Comparison of ENCODE assay signal across 8 cellular contexts in the genomic region with DNA sequence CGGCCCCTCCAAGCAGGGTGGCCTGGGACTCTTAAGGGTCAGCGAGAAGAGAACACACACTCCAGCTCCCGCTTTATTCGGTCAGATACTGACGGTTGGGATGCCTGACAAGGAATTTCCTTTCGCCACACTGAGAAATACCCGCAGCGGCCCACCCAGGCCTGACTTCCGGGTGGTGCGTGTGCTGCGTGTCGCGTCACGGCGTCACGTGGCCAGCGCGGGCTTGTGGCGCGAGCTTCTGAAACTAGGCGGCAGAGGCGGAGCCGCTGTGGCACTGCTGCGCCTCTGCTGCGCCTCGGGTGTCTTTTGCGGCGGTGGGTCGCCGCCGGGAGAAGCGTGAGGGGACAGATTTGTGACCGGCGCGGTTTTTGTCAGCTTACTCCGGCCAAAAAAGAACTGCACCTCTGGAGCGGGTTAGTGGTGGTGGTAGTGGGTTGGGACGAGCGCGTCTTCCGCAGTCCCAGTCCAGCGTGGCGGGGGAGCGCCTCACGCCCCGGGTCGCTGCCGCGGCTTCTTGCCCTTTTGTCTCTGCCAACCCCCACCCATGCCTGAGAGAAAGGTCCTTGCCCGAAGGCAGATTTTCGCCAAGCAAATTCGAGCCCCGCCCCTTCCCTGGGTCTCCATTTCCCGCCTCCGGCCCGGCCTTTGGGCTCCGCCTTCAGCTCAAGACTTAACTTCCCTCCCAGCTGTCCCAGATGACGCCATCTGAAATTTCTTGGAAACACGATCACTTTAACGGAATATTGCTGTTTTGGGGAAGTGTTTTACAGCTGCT. TPM values are rescaled to one million over a fixed set of nuclear protein-coding genes. Genes with fewer than 3 reads are reported as not detected.
DNase-seq lines count a peak whose midpoint lies in the region; ATAC-seq and TF ChIP-seq lines count a peak whose summit lies in the region.

A gene with protein sequence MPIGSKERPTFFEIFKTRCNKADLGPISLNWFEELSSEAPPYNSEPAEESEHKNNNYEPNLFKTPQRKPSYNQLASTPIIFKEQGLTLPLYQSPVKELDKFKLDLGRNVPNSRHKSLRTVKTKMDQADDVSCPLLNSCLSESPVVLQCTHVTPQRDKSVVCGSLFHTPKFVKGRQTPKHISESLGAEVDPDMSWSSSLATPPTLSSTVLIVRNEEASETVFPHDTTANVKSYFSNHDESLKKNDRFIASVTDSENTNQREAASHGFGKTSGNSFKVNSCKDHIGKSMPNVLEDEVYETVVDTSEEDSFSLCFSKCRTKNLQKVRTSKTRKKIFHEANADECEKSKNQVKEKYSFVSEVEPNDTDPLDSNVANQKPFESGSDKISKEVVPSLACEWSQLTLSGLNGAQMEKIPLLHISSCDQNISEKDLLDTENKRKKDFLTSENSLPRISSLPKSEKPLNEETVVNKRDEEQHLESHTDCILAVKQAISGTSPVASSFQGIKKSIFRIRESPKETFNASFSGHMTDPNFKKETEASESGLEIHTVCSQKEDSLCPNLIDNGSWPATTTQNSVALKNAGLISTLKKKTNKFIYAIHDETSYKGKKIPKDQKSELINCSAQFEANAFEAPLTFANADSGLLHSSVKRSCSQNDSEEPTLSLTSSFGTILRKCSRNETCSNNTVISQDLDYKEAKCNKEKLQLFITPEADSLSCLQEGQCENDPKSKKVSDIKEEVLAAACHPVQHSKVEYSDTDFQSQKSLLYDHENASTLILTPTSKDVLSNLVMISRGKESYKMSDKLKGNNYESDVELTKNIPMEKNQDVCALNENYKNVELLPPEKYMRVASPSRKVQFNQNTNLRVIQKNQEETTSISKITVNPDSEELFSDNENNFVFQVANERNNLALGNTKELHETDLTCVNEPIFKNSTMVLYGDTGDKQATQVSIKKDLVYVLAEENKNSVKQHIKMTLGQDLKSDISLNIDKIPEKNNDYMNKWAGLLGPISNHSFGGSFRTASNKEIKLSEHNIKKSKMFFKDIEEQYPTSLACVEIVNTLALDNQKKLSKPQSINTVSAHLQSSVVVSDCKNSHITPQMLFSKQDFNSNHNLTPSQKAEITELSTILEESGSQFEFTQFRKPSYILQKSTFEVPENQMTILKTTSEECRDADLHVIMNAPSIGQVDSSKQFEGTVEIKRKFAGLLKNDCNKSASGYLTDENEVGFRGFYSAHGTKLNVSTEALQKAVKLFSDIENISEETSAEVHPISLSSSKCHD (N-terminal part only) (plus strand): TSS at position 254 of the 775 bp plus-strand sequence. CDS start 953 bp downstream, outside the sequence.
A gene with protein sequence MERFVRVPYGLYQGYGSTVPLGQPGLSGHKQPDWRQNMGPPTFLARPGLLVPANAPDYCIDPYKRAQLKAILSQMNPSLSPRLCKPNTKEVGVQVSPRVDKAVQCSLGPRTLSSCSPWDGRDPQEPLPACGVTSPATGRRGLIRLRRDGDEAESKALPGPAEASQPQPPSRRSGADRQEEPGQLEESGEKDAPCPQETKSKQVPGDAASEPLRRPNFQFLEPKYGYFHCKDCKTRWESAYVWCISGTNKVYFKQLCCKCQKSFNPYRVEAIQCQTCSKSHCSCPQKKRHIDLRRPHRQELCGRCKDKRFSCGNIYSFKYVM (minus strand): TSS at position 109 of the 775 bp plus-strand sequence. CDS start 3,438 bp downstream, outside the sequence.

- peak within 1 kb of the TSS; percentile 91 for H3K4me2 ChIP-seq in DND-41 (ENCODE audit: insufficient read depth, low read length)

- peaks cover 49% of the 10 kb centered on the region for H3K36me3 Mint-ChIP-seq in activated T-helper 17 cell treated with anti-CD3 and anti-CD28 coated beads, Interleukin-2, amount 50 U/mL, for 72 hours (ENCODE audit: low read depth)
- H3K36me3 Mint-ChIP-seq in natural killer cell: no peaks in the 10 kb centered on the region
- peaks cover 3 to 4% of the 10 kb centered on the region in 2 donors for H3K36me3 Mint-ChIP-seq in stimulated activated naive B cell treated with anti-CD40 and anti-IgM and Interleukin-4, amounts not matched to agents 10 μg/mL and 1 μg/mL and 100 μg/mL, for 72 hours

- no peaks in the 10 kb centered on the region for H4K20me1 ChIP-seq in DND-41 (ENCODE audit: insufficient read depth, low read length)

- DNase-seq in DND-41 (peak; percentile 91), RPMI7951 (ENCODE audit: low read depth) (peak; percentile 88), fibroblast of mammary gland (ENCODE audit: low read depth) (peak; percentile 87), natural killer cell (peak; percentile 87)
- DNase-seq in Jurkat, Clone E6-1 (ENCODE audit: low read depth, low spot score): peak; percentile 84
- peak; percentile 88 for DNase-seq in stimulated activated naive B cell treated with anti-CD40 and anti-IgM and Interleukin-4, amounts not matched to agents 10 μg/mL and 1 μg/mL and 100 μg/mL, for 72 hours

- H3K4me3 ChIP-seq in DND-41 (ENCODE audit: low read depth in 1 of 2, low read length in 2 of 2): peak within 1 kb of the TSS; percentile 81 to 85
- peak within 1 kb of the TSS; percentile 72 for H3K4me3 ChIP-seq in Jurkat, Clone E6-1 (ENCODE audit: low read length)
- H3K4me3 ChIP-seq in fibroblast of mammary gland (ENCODE audit: control insufficient read depth, low read depth, low read length): peak within 1 kb of the TSS; percentile 89

- TF ChIP-seq CTCF in DND-41 (IDR thresholded peaks at IDR 0.05; ENCODE audit: borderline replicate concordance, extremely low read depth, low read length, poor library complexity, severe bottlenecking): no peak
- TF ChIP-seq CTCF in fibroblast of mammary gland (conservative IDR thresholded peaks at IDR 0.05; ENCODE audit: control insufficient read depth, insufficient read depth, low read depth, low read length): no peak
- TF ChIP-seq CTCF in natural killer cell (IDR thresholded peaks at IDR 0.05): no peak

- H3K9ac ChIP-seq in DND-41 (ENCODE audit: low read depth, low read length): peak within 1 kb of the TSS; percentile 100

- peaks cover 49% of the 10 kb centered on the region for H3K79me2 ChIP-seq in DND-41 (ENCODE audit: insufficient read depth, low read length)

- no peaks in the 10 kb centered on the region for H3K9me3 Mint-ChIP-seq in activated T-helper 17 cell treated with anti-CD3 and anti-CD28 coated beads, Interleukin-2, amount 50 U/mL, for 72 hours
- H3K9me3 Mint-ChIP-seq in natural killer cell: no peaks in the 10 kb centered on the region
- no peaks in the 10 kb centered on the region for H3K9me3 Mint-ChIP-seq in stimulated activated naive B cell treated with anti-CD40 and anti-IgM and Interleukin-4, amounts not matched to agents 10 μg/mL and 1 μg/mL and 100 μg/mL, for 72 hours

- H3K27ac Mint-ChIP-seq in activated T-helper 17 cell treated with anti-CD3 and anti-CD28 coated beads, Interleukin-2, amount 50 U/mL, for 72 hours: peak within 1 kb of the TSS; percentile 98
- peak within 1 kb of the TSS; percentile 98 to 100 for H3K27ac Mint-ChIP-seq in natural killer cell
- H3K27ac Mint-ChIP-seq in stimulated activated naive B cell treated with anti-CD40 and anti-IgM and Interleukin-4, amounts not matched to agents 10 μg/mL and 1 μg/mL and 100 μg/mL, for 72 hours: peak within 1 kb of the TSS; percentile 100

- H3K36me3 ChIP-seq in DND-41 (ENCODE audit: insufficient read depth, low read length): peaks cover 22% of the 10 kb centered on the region

- H3K9me3 ChIP-seq in DND-41 (ENCODE audit: insufficient read depth, low read length, severe bottlenecking): no peaks in the 10 kb centered on the region

- no peaks in the 10 kb centered on the region for H3K27me3 ChIP-seq in DND-41 (ENCODE audit: insufficient read depth, low read length, poor library complexity)

- ATAC-seq in DND-41 (ENCODE audit: insufficient read depth, low read depth) (peak; percentile 92), GM21717 (IDR thresholded peaks at IDR 0.05; ENCODE audit: unreplicated experiment) (peak; percentile 90), natural killer cell (peak; percentile 80 to 93 (median 86))
- ATAC-seq in activated T-helper 17 cell treated with anti-CD3 and anti-CD28 coated beads, Interleukin-2, amount 50 U/mL, for 72 hours (replicated peaks): peak; percentile 97
- peak; percentile 95 to 97 for ATAC-seq in stimulated activated naive B cell treated with anti-CD40 and anti-IgM and Interleukin-4, amounts not matched to agents 10 μg/mL and 1 μg/mL and 100 μg/mL, for 72 hours (replicated peaks)

- peaks cover 49% of the 10 kb centered on the region for H3K4me1 ChIP-seq in DND-41 (ENCODE audit: insufficient read depth, low read length)

- H3K4me1 Mint-ChIP-seq in activated T-helper 17 cell treated with anti-CD3 and anti-CD28 coated beads, Interleukin-2, amount 50 U/mL, for 72 hours: peaks cover 15% of the 10 kb centered on the region
- peaks cover 14 to 21% of the 10 kb centered on the region in 2 donors for H3K4me1 Mint-ChIP-seq in natural killer cell
- peaks cover under 1 to 8% of the 10 kb centered on the region in 2 donors for H3K4me1 Mint-ChIP-seq in stimulated activated naive B cell treated with anti-CD40 and anti-IgM and Interleukin-4, amounts not matched to agents 10 μg/mL and 1 μg/mL and 100 μg/mL, for 72 hours

- no peaks in the 10 kb centered on the region for H3K27me3 Mint-ChIP-seq in activated T-helper 17 cell treated with anti-CD3 and anti-CD28 coated beads, Interleukin-2, amount 50 U/mL, for 72 hours
- no peaks in the 10 kb centered on the region for H3K27me3 Mint-ChIP-seq in natural killer cell (ENCODE audit: low read depth in 2 of 2)
- H3K27me3 Mint-ChIP-seq in stimulated activated naive B cell treated with anti-CD40 and anti-IgM and Interleukin-4, amounts not matched to agents 10 μg/mL and 1 μg/mL and 100 μg/mL, for 72 hours: no peaks in the 10 kb centered on the region

- peak within 1 kb of the TSS; percentile 96 for H3K4me3 Mint-ChIP-seq in activated T-helper 17 cell treated with anti-CD3 and anti-CD28 coated beads, Interleukin-2, amount 50 U/mL, for 72 hours
- peak within 1 kb of the TSS; percentile 98 for H3K4me3 Mint-ChIP-seq in natural killer cell
- H3K4me3 Mint-ChIP-seq in stimulated activated naive B cell treated with anti-CD40 and anti-IgM and Interleukin-4, amounts not matched to agents 10 μg/mL and 1 μg/mL and 100 μg/mL, for 72 hours: peak within 1 kb of the TSS; percentile 93 to 97

- peak within 1 kb of the TSS; percentile 100 for H3K27ac ChIP-seq in DND-41 (ENCODE audit: low read length)

- intact Hi-C loops in natural killer cell (cut with micrococcal nuclease): loop anchor here (1.0 to 10.0 kb wide), 5 partner anchors 111 to 1227 kb away; partner anchors contain the start of genes FRY and N4BP2L2

- H2AFZ ChIP-seq in DND-41 (ENCODE audit: low read depth, low read length): peak within 1 kb of the TSS; percentile 100

RNA-seq across cellular contexts. Expression of the first gene that starts in this region (rescaled TPM):
- 13.6 TPM for polyA plus RNA-seq in Jurkat, Clone E6-1 (2012; ENCODE audit: insufficient read depth, insufficient read length)
- 7.4 and 10.7 TPM in 2 replicates for total RNA-seq in RPMI7951 (2014; rRNA removed; shearing (Covaris generic))
- total RNA-seq in activated T-helper 17 cell treated with anti-CD3 and anti-CD28 coated beads, Interleukin-2, amount 50 U/mL, for 72 hours: 10 to 100 TPM; 27.7 to 28.5 TPM
- total RNA-seq in natural killer cell: 1 to 10 TPM; 3.6 to 4.3 (median 3.6) TPM

RNA-seq across cellular contexts. Expression of the second gene that starts in this region (rescaled TPM):
- not detected for polyA plus RNA-seq in Jurkat, Clone E6-1 (2012; ENCODE audit: insufficient read depth, insufficient read length)
- total RNA-seq in RPMI7951 (2014; rRNA removed; shearing (Covaris generic)): 0.12 TPM in 1 of 2 replicates, not detected in the other
- total RNA-seq in activated T-helper 17 cell treated with anti-CD3 and anti-CD28 coated beads, Interleukin-2, amount 50 U/mL, for 72 hours: under 1 TPM in 1 of 2 donors, not detected in 1; 0.19 TPM
- under 1 TPM in 1 of 3 donors, not detected in 2; 0.23 TPM for total RNA-seq in natural killer cell

Comparison
In these comparisons a context has a peak if more than half of its experiments do, and no peak if none do; other contexts are left out.
1. Peak in every context shown above with its lines: DNase-seq, ATAC-seq, H3K4me3 ChIP-seq and H3K27ac ChIP-seq.